1 cellular context compared by ENCODE assay signal in genomic region chr7:55178863-55179773, GRCh38.
TF ChIP-seq lines count a peak whose summit lies in the region.

No MANE protein-coding gene starts in this region.

TF ChIP-seq in IMR-90, 13 proteins besides CTCF, POLR2A, EP300 and RAD21 (continued from another document):
- TF ChIP-seq ELK1 (IDR thresholded peaks at IDR 0.05; ENCODE audit: borderline replicate concordance, low read depth, low read length) (no peak), SMC3 (IDR thresholded peaks at IDR 0.05; ENCODE audit: low read depth, low read length) (no peak)
